9 cellular contexts compared by ENCODE assay signal in the genomic region with DNA sequence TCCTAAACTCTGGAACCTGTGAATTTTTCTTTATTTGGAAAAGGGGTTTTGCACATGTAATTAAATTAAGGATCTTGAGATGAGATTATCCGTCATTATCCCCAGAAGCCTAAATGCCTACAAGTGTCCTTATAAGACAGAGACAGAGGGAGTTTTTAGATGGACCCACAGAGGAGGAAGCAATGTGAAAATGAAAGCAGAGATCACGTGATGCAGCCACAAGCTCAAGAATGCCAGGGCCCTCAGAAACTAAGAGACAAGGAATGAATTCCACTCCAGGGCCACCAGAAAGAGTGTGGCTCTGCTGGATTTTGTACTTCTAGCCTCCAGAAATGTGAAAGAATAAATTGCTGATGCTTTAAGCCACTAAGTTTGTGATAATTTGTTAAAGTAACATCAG.
DNase-seq lines count a peak whose midpoint lies in the region; ATAC-seq and TF ChIP-seq lines count a peak whose summit lies in the region.
"Had no signal": no experiment of that assay in that cellular context is flagged by ENCODE, and none has a peak within 500 bp of the region (broad histone marks: within the 10 kb centered on the region; RNA-seq: fewer than 3 reads in every experiment).

No MANE protein-coding gene starts in this region.

- ATAC-seq in Right ventricle myocardium superior (ENCODE audit: poor library complexity) (peak; percentile 85), IMR-90 (ENCODE audit: low read depth) (peak; percentile 94), HG02870 (IDR thresholded peaks at IDR 0.05; ENCODE audit: unreplicated experiment) (no peak)
- ATAC-seq in effector memory CD8-positive, alpha-beta T cell (replicated peaks), result no peak

- no peak overlapping the region for H3K4me3 Mint-ChIP-seq in brain
- no peak overlapping the region for H3K4me3 Mint-ChIP-seq in effector memory CD8-positive, alpha-beta T cell

- H3K18ac ChIP-seq in IMR-90 (ENCODE audit: low read depth, low read length), result peak overlapping the region; percentile 92

- H3K9me3 Mint-ChIP-seq in brain, result no peaks in the 10 kb centered on the region
- H3K9me3 Mint-ChIP-seq in effector memory CD8-positive, alpha-beta T cell, result no peaks in the 10 kb centered on the region

- H4K5ac ChIP-seq in IMR-90 (ENCODE audit: low read depth, low read length), result peak overlapping the region; percentile 98

- no peak overlapping the region for H3K23ac ChIP-seq in IMR-90 (ENCODE audit: low read depth, low read length)

- H3K27ac ChIP-seq in IMR-90 (ENCODE audit: insufficient read depth, low read length), result peak overlapping the region; percentile 8; the same call in 1 of the 2 replicates
- H3K27ac ChIP-seq: VCaP had no signal

- no peak overlapping the region for H3K14ac ChIP-seq in IMR-90 (replicated peaks; ENCODE audit: low read depth, low read length)

- H4K8ac ChIP-seq in IMR-90 (ENCODE audit: low read depth in 2 of 2, low read length in 2 of 2), result peak overlapping the region; percentile 77 to 88; a peak in 3 of 4 replicates

- H3K9me3 ChIP-seq in IMR-90 (ENCODE audit: control insufficient read depth, insufficient read depth, low read length), result no peaks in the 10 kb centered on the region

- no peak overlapping the region for H2BK15ac ChIP-seq in IMR-90 (ENCODE audit: low read depth, low read length)

- no peak overlapping the region for H2AK5ac ChIP-seq in IMR-90 (ENCODE audit: low read depth, low read length)

- dilution Hi-C loops in IMR-90 (cut with HindIII; ENCODE audit: low sequenced_read_pairs, unreplicated experiment), result no loop called here

- H2BK120ac ChIP-seq in IMR-90 (ENCODE audit: low read depth, low read length), result no peak overlapping the region; the same call in 1 of the 2 replicates

- intact Hi-C loops in Right ventricle myocardium superior (cut with DNase I) (loop anchor here (10.0 kb wide), 1 partner anchor 935 kb away; no protein-coding TSS in a partner anchor), cardiac septum (cut with DNase I) (no loop called here), IMR-90 (cut with micrococcal nuclease) (no loop called here)

- TF ChIP-seq RAD21 in IMR-90 (IDR thresholded peaks at IDR 0.05; ENCODE audit: low read length), result no peak

- no peaks in the 10 kb centered on the region for H4K20me1 ChIP-seq in IMR-90 (ENCODE audit: insufficient read depth, low read length)

- no peak overlapping the region for H3K56ac ChIP-seq in IMR-90 (ENCODE audit: extremely low read depth, insufficient read depth, low read length)

- peak overlapping the region; percentile 97 for H3K4me2 ChIP-seq in IMR-90 (ENCODE audit: low read depth, low read length)

- no peak for TF ChIP-seq POLR2A in IMR-90 (IDR thresholded peaks at IDR 0.05; ENCODE audit: low read depth, low read length)

- no peaks in the 10 kb centered on the region for H3K27me3 ChIP-seq in IMR-90 (ENCODE audit: control insufficient read depth, insufficient read depth, low read length)

- H2BK5ac ChIP-seq in IMR-90 (ENCODE audit: low read depth, low read length, poor library complexity, severe bottlenecking), result peak overlapping the region; percentile 76

- H3K79me1 ChIP-seq in IMR-90 (ENCODE audit: low read depth in 1 of 2, low read length in 2 of 2), result no peaks in the 10 kb centered on the region

- no peaks in the 10 kb centered on the region for H3K9me1 ChIP-seq in IMR-90 (ENCODE audit: insufficient read depth, low read length)

- peak overlapping the region; percentile 9; the same call in 1 of the 2 replicates for H2BK20ac ChIP-seq in IMR-90 (ENCODE audit: low read depth, low read length)

- H3K27ac Mint-ChIP-seq in brain, result peak overlapping the region in 3 of 5 experiments; percentile 23 to 71 (median 35)
- H3K27ac Mint-ChIP-seq in effector memory CD8-positive, alpha-beta T cell, result no peak overlapping the region

- no peaks in the 10 kb centered on the region for H3K36me3 Mint-ChIP-seq in brain
- H3K36me3 Mint-ChIP-seq in effector memory CD8-positive, alpha-beta T cell (ENCODE audit: insufficient read depth), result peaks cover 4% of the 10 kb centered on the region

- H2AK9ac ChIP-seq in IMR-90 (replicated peaks; ENCODE audit: low read depth, low read length, poor library complexity), result no peak overlapping the region

- no peak overlapping the region for H2AFZ ChIP-seq in IMR-90 (replicated peaks; ENCODE audit: low read length, poor library complexity)

- no TSS peak for BruUV-seq in IMR-90 (replicated peaks; lab: Mats Ljungman, UMichigan)

- no peak overlapping the region; the same call in 1 of the 2 replicates for H3K4ac ChIP-seq in IMR-90 (ENCODE audit: low read depth, low read length)

- H3K27me3 Mint-ChIP-seq in brain, result peaks cover 8% of the 10 kb centered on the region
- H3K27me3 Mint-ChIP-seq in effector memory CD8-positive, alpha-beta T cell, result no peaks in the 10 kb centered on the region

- in situ Hi-C loops in IMR-90 (cut with MboI; ENCODE audit: low sequenced_read_pairs), result no loop called here

- H3K36me3 ChIP-seq in IMR-90 (ENCODE audit: control insufficient read depth, insufficient read depth, low read length), result no peaks in the 10 kb centered on the region

- no peaks in the 10 kb centered on the region for H3K4me1 ChIP-seq in IMR-90 (ENCODE audit: control insufficient read depth, insufficient read depth, low read length)

- CTCF ChIA-PET in IMR-90 (lab: Yijun Ruan, JAX), result interaction anchor here (0.6 kb wide), 1 partner anchor 10 kb away, joined by 3 read pairs; no protein-coding TSS in a partner anchor

- H3K9ac ChIP-seq in IMR-90 (ENCODE audit: low read depth, low read length), result peak overlapping the region; percentile 12; the same call in 1 of the 2 replicates

- DNase-seq in Right ventricle myocardium superior (no peak), cardiac septum (ENCODE audit: low spot score) (no peak), IMR-90 (peak; percentile 69), midbrain (lab: John Stamatoyannopoulos, UW) (peak; percentile 55), COLO829 (ENCODE audit: low spot score) (no peak)
- DNase-seq in effector memory CD8-positive, alpha-beta T cell, result no peak

- 0% methylated on average over 1 of the region's 2 CpGs; no CpG with 5 or more reads in 1 of the 2 experiments for WGBS in IMR-90 (ENCODE audit: extremely low coverage in 2 of 2, insufficient read length in 1 of 2), 2 experiments

- peak overlapping the region; percentile 31; the same call in 1 of the 2 replicates for H3K4me3 ChIP-seq in IMR-90 (ENCODE audit: insufficient read depth, low read depth, low read length)

- POLR2A ChIA-PET in IMR-90 (lab: Charles Lee; ENCODE audit: unreplicated experiment), result no interaction called here

- 0 out of 2 replicates have a peak overlapping the region, but pooled peaks have one; percentile 3 for H4K91ac ChIP-seq in IMR-90 (ENCODE audit: insufficient read depth, low read depth, low read length)

- H3K4me1 Mint-ChIP-seq in brain, result peaks cover 12% of the 10 kb centered on the region
- H3K4me1 Mint-ChIP-seq in effector memory CD8-positive, alpha-beta T cell (ENCODE audit: low read depth in 2 of 2), result peaks cover 3 to 4% of the 10 kb centered on the region in 2 donors

- TF ChIP-seq CTCF in IMR-90 (conservative IDR thresholded peaks at IDR 0.05; ENCODE audit: low read depth, low read length), result no peak
- TF ChIP-seq CTCF in brain (conservative IDR thresholded peaks at IDR 0.05), result no peak

TF ChIP-seq in IMR-90, 13 proteins besides CTCF, POLR2A, EP300 and RAD21:
- TF ChIP-seq, protein P1, sequence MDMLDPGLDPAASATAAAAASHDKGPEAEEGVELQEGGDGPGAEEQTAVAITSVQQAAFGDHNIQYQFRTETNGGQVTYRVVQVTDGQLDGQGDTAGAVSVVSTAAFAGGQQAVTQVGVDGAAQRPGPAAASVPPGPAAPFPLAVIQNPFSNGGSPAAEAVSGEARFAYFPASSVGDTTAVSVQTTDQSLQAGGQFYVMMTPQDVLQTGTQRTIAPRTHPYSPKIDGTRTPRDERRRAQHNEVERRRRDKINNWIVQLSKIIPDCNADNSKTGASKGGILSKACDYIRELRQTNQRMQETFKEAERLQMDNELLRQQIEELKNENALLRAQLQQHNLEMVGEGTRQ (IDR thresholded peaks at IDR 0.05; ENCODE audit: low read depth, low read length), result peak; percentile 95
- TF ChIP-seq BHLHE40 (IDR thresholded peaks at IDR 0.05; ENCODE audit: low read depth, low read length) (peak; percentile 47; the same call in 1 of the 2 replicates), FOS (IDR thresholded peaks at IDR 0.05; ENCODE audit: low read depth, low read length) (no peak)

Comparison
In these comparisons a context has a peak if more than half of its experiments do, and no peak if none do; other contexts are left out.
1. ATAC-seq: peak in Right ventricle myocardium superior (single experiment) and IMR-90 (single experiment); none in HG02870 (single experiment) and effector memory CD8-positive, alpha-beta T cell (single experiment).
2. DNase-seq: peak in IMR-90 (single experiment) and midbrain (single experiment); none in Right ventricle myocardium superior (single experiment), cardiac septum (single experiment), COLO829 (single experiment) and effector memory CD8-positive, alpha-beta T cell (0 of 3).
3. H3K27ac Mint-ChIP-seq: peak in brain (3 of 5); none in effector memory CD8-positive, alpha-beta T cell (0 of 2).